13 cellular contexts compared by ENCODE assay signal in the genomic region with DNA sequence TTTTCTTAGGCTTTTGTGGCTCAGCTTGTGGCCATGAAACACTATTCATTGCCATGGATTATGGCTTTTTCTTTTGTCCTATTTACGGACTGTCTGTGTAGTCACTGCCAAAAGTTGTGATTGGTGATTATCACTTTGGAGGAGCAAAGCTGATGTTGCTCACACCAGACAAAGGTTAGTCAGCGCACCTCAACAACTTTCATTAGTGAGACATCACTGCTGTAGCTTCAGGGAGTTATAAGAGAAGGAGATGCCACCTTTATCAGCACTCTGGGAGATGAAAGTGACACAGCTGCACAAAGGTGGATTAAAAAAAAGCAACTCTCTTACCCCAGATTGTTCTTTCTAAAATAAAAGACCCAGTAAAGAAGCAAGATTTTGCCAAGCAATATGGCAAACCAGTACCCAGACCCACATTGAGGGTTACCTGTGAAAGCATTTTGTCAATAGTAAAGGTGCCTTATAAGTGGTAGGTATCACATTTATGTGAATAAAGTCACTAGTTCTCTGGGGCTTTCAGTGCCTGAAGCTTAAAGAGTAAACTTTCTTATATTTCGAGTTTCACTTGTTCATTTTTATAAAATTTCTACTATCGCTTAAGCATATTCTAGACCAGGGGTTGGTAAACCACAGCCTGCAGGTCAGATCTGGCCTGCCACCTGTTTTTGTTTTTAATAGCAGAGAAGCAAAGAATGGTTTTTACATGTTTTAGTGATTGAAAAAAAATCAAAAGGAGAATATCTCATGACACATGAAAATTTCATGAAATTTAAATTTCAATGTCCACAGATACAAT. TPM values are rescaled to one million over a fixed set of nuclear protein-coding genes. Genes with fewer than 3 reads are reported as not detected.
A peak's percentile ranks its signal among the peaks of the same experiment; 100 is the strongest.
DNase-seq lines count a peak whose midpoint lies in the region; ATAC-seq and TF ChIP-seq lines count a peak whose summit lies in the region.
"Had no signal": no experiment of that assay in that cellular context is flagged by ENCODE, and none has a peak within 500 bp of the region (broad histone marks: within the 10 kb centered on the region; RNA-seq: fewer than 3 reads in every experiment).

No MANE protein-coding gene starts in this region.

- peaks cover 10% of the 10 kb centered on the region for H4K20me1 ChIP-seq in BLaER1

- H3K9me3 ChIP-seq in BLaER1 (no peaks in the 10 kb centered on the region), Caco-2 (no peaks in the 10 kb centered on the region)

- H3K4me3 ChIP-seq in BLaER1 = no peak overlapping the region
- H3K4me3 ChIP-seq in Caco-2 (ENCODE audit: low read depth, low read length) = no peak overlapping the region

- BruUV-seq in Caco-2 (replicated peaks; lab: Mats Ljungman, UMichigan) = no TSS peak

- H3K9ac ChIP-seq in BLaER1 = no peak overlapping the region

- H3K36me3 Mint-ChIP-seq in Caco-2 (ENCODE audit: insufficient read depth, unreplicated experiment) = no peaks in the 10 kb centered on the region

- no peaks in the 10 kb centered on the region for H3K9me3 Mint-ChIP-seq in Caco-2 (ENCODE audit: unreplicated experiment)

- no peak for DNase-seq in Caco-2
- no peak for DNase-seq in NCI-H226
- DNase-seq in activated naive CD4-positive, alpha-beta T cell treated with Interleukin-2 at 50 U/mL for 16 hours = no peak
- DNase-seq: activated T-cell treated with anti-CD3 and anti-CD28 coated beads, Interleukin-2, amount 50 U/mL, for 1 hour; anterior cingulate cortex; NCI-H1105; stimulated activated CD4-positive, alpha-beta T cell treated with anti-CD3 and anti-CD28 coated beads, Interleukin-4, amount 100 ng/mL, for 1 hour; stimulated activated naive CD8-positive, alpha-beta T cell treated with anti-CD3 and anti-CD28 coated beads, Interleukin-15, Interleukin-2, amounts not matched to agents 100 U/mL and 50 U/mL, for 24 hours had no signal

- H3K27me3 Mint-ChIP-seq in Caco-2 (ENCODE audit: insufficient read depth, unreplicated experiment) = peaks cover 18% of the 10 kb centered on the region

- peak; percentile 69 for ATAC-seq in GM18909 (IDR thresholded peaks at IDR 0.05; ENCODE audit: poor library complexity, unreplicated experiment)
- peak; percentile 53 for ATAC-seq in HG02642 (IDR thresholded peaks at IDR 0.05; ENCODE audit: poor library complexity, unreplicated experiment)
- peak; percentile 54 for ATAC-seq in HG03565 (IDR thresholded peaks at IDR 0.05; ENCODE audit: unreplicated experiment)
- ATAC-seq in HG02973 (IDR thresholded peaks at IDR 0.05; ENCODE audit: unreplicated experiment) = no peak
- ATAC-seq: stimulated activated naive CD8-positive, alpha-beta T cell treated with anti-CD3 and anti-CD28 coated beads, Interleukin-15, Interleukin-2, amounts not matched to agents 100 U/mL and 50 U/mL, for 24 hours had no signal

- POLR2A ChIA-PET in Caco-2 (lab: Charles Lee) = no interaction called here

- intact Hi-C loops in Caco-2 (cut with micrococcal nuclease; ENCODE audit: unreplicated experiment) = no loop called here

- H3K4me1 ChIP-seq in BLaER1 (peaks cover 29% of the 10 kb centered on the region), Caco-2 (no peaks in the 10 kb centered on the region; the same call in 1 of the 2 replicates)

- peak overlapping the region; percentile 64 for H3K4me2 ChIP-seq in BLaER1

- no peaks in the 10 kb centered on the region for H3K4me1 Mint-ChIP-seq in Caco-2 (ENCODE audit: low read depth, unreplicated experiment)

- no peak for TF ChIP-seq CTCF in Caco-2 (IDR thresholded peaks at IDR 0.05; ENCODE audit: insufficient read depth in 1 of 2, low read depth in 1 of 2, low read length in 1 of 2, severe bottlenecking in 1 of 2, unreplicated experiment in 1 of 2)

- H3K36me3 ChIP-seq in BLaER1 = peaks cover under 1% of the 10 kb centered on the region; the same call in 1 of the 2 replicates
- no peaks in the 10 kb centered on the region for H3K36me3 ChIP-seq in Caco-2 (ENCODE audit: control insufficient read depth, insufficient read depth, low read length)

- CTCF ChIA-PET in Caco-2 (lab: Charles Lee) = no interaction called here

- H3K4me3 Mint-ChIP-seq in Caco-2 (ENCODE audit: unreplicated experiment) = no peak overlapping the region

- no peak overlapping the region for H3K27ac ChIP-seq in BLaER1

- no peaks in the 10 kb centered on the region for H3K27me3 ChIP-seq in BLaER1
- H3K27me3 ChIP-seq in Caco-2 (replicated peaks; ENCODE audit: control insufficient read depth, insufficient read depth, low read length) = no peaks in the 10 kb centered on the region

- no peak overlapping the region for H3K27ac Mint-ChIP-seq in Caco-2 (ENCODE audit: unreplicated experiment)

RNA-seq across cellular contexts. Expression of a gene that starts 10.5 kb away (rescaled TPM):
- 1.00 and 1.4 TPM in 2 replicates for total RNA-seq in Caco-2 (2022)
